Comparison of ENCODE assay signal across 24 cellular contexts in genomic region chr2:178644919-178645318, GRCh38.
DNase-seq lines count a peak whose midpoint lies in the region; ATAC-seq, FAIRE-seq and TF ChIP-seq lines count a peak whose summit lies in the region.
"Had no signal": no experiment of that assay in that cellular context is flagged by ENCODE, and none has a peak within 500 bp of the region (broad histone marks: within the 10 kb centered on the region; RNA-seq: fewer than 3 reads in every experiment).

No MANE protein-coding gene starts in this region.

- H2AFZ ChIP-seq in HepG2 (ENCODE audit: low read length), result no peak overlapping the region

- no peak for TF ChIP-seq CTCF in cardiac muscle cell (IDR thresholded peaks at IDR 0.05; ENCODE audit: low read depth, low read length)
- no peak for TF ChIP-seq CTCF in HepG2 (CRISPR knock-in tag; IDR thresholded peaks at IDR 0.05)
- TF ChIP-seq CTCF in right lobe of liver (IDR thresholded peaks at IDR 0.05), result no peak
- TF ChIP-seq CTCF in psoas muscle (IDR thresholded peaks at IDR 0.05), result no peak

- peaks cover 25% of the 10 kb centered on the region for H3K4me1 ChIP-seq in cardiac muscle cell (ENCODE audit: low read depth)
- H3K4me1 ChIP-seq in HepG2 (ENCODE audit: insufficient read depth, low read length), result no peaks in the 10 kb centered on the region
- no peaks in the 10 kb centered on the region for H3K4me1 ChIP-seq in right lobe of liver
- H3K4me1 ChIP-seq in psoas muscle, result peaks cover 23% of the 10 kb centered on the region
- H3K4me1 ChIP-seq: A549; BLaER1 treated with 17β-estradiol and CSF1 and Interleukin-3, amounts not matched to agents 10 nM and 100 nM had no signal

- H3K4me3 ChIP-seq in cardiac muscle cell, result no peak overlapping the region
- H3K4me3 ChIP-seq in HepG2 (replicated peaks in 1 of 3; ENCODE audit: insufficient read depth in 1 of 3, low read depth in 2 of 3, low read length in 3 of 3), result no peak overlapping the region
- H3K4me3 ChIP-seq in right lobe of liver, result no peak overlapping the region
- no peak overlapping the region for H3K4me3 ChIP-seq in psoas muscle
- H3K4me3 ChIP-seq: A549; BLaER1 treated with 17β-estradiol and CSF1 and Interleukin-3, amounts not matched to agents 10 nM and 100 nM; GM12878 had no signal

- ATAC-seq in Right ventricle myocardium inferior, result no peak
- ATAC-seq in HepG2, result no peak
- no peak for ATAC-seq in right lobe of liver
- peak in 2 of 4 donors; percentile 12 to 15 for ATAC-seq in psoas muscle
- ATAC-seq: A549; CD8-positive, alpha-beta T cell; GM12878 had no signal

- TF ChIP-seq EP300 in HepG2 (IDR thresholded peaks at IDR 0.05; ENCODE audit: low read depth in 2 of 2, low read length in 2 of 2), result no peak
- no peak for TF ChIP-seq EP300 in HepG2 (CRISPR knock-in tag; IDR thresholded peaks at IDR 0.05; ENCODE audit: borderline replicate concordance)

- no peak overlapping the region for H3K4me2 ChIP-seq in HepG2 (ENCODE audit: low read depth, low read length)
- H3K4me2 ChIP-seq: A549; BLaER1 treated with 17β-estradiol and CSF1 and Interleukin-3, amounts not matched to agents 10 nM and 100 nM had no signal

- CTCF ChIA-PET in HepG2 (lab: Yijun Ruan, JAX; ENCODE audit: low intra/inter-chr PET ratio, low total read pairs), result no interaction called here

- DNase-seq in cardiac muscle cell (ENCODE audit: low read depth in 1 of 2, low spot score in 1 of 2), result no peak
- DNase-seq in Right ventricle myocardium inferior (ENCODE audit: missing footprints), result no peak
- no peak for DNase-seq in HepG2 (ENCODE audit: low spot score)
- no peak for DNase-seq in right lobe of liver
- no peak for DNase-seq in psoas muscle
- DNase-seq in NCI-H2227 treated with DMSO at 0.1 percent for 48 hours (lab: John Stamatoyannopoulos, UW), result no peak
- DNase-seq: AML-193; CD4-positive, alpha-beta T cell; CD8-positive, alpha-beta T cell; COR-L47; DMS 273 treated with DMSO at 0.1 percent for 48 hours; DMS153; DMS53; DMS79; DND-41; EL; GDM1 had no signal

- H3K27ac ChIP-seq in cardiac muscle cell, result peak overlapping the region; percentile 92
- no peak overlapping the region for H3K27ac ChIP-seq in HepG2 (ENCODE audit: extremely low read length, insufficient read depth, low read length)
- H3K27ac ChIP-seq in right lobe of liver, result no peak overlapping the region
- H3K27ac ChIP-seq in psoas muscle, result peak overlapping the region; percentile 53
- H3K27ac ChIP-seq: 22Rv1; A549; BLaER1 treated with 17β-estradiol and CSF1 and Interleukin-3, amounts not matched to agents 10 nM and 100 nM; C4-2B had no signal

- no TSS peak for BruUV-seq in HepG2 (replicated peaks; lab: Mats Ljungman, UMichigan)

- WGBS in HepG2 (ENCODE audit: low lambda C conversion rate), result 36% methylated on average over 1 of the region's 1 CpG
- WGBS in right lobe of liver (ENCODE audit: insufficient coverage, low coverage, low lambda C conversion rate, missing lambda C conversion rate), result 46% methylated on average over 1 of the region's 1 CpG
- WGBS in psoas muscle, 3 donors, result 38 to 80% (median 42%) methylated on average over 1 of the region's 1 CpG

- FAIRE-seq in HepG2 (lab: Jason Lieb, UNC), result no peak
- FAIRE-seq: A549, GM12878, GM12892, GM18507 had no signal

- H3K9me3 ChIP-seq in cardiac muscle cell (ENCODE audit: low read depth) (no peaks in the 10 kb centered on the region), HepG2 (ENCODE audit: low read length) (no peaks in the 10 kb centered on the region), right lobe of liver (no peaks in the 10 kb centered on the region), psoas muscle (no peaks in the 10 kb centered on the region)
- H3K9me3 ChIP-seq: A549; BLaER1 treated with 17β-estradiol and CSF1 and Interleukin-3, amounts not matched to agents 10 nM and 100 nM had no signal

- in situ Hi-C loops in HepG2 (cut with HindIII; ENCODE audit: extremely low pct_ligation_motif_present, low pct_unique_long_range_greater_than_20kb), result no loop called here

- intact Hi-C loops in Right ventricle myocardium inferior (cut with DNase I), result no loop called here
- intact Hi-C loops in HepG2 (cut with micrococcal nuclease; ENCODE audit: unreplicated experiment), result no loop called here
- intact Hi-C loops in right lobe of liver (cut with DNase I), result no loop called here
- intact Hi-C loops in psoas muscle (cut with DNase I), result no loop called here

- no peaks in the 10 kb centered on the region for H4K20me1 ChIP-seq in HepG2 (ENCODE audit: insufficient read depth, low read length)
- H4K20me1 ChIP-seq: BLaER1 treated with 17β-estradiol and CSF1 and Interleukin-3, amounts not matched to agents 10 nM and 100 nM had no signal

- no peak for TF ChIP-seq POLR2A in HepG2 (IDR thresholded peaks at IDR 0.05; ENCODE audit: insufficient read depth in 1 of 2, low read depth in 2 of 2, low read length in 2 of 2)
- no peak for TF ChIP-seq POLR2A in right lobe of liver (IDR thresholded peaks at IDR 0.05)

- H3K9ac ChIP-seq in HepG2 (ENCODE audit: insufficient read depth, low read depth, low read length), result no peak overlapping the region
- H3K9ac ChIP-seq: BLaER1 treated with 17β-estradiol and CSF1 and Interleukin-3, amounts not matched to agents 10 nM and 100 nM had no signal

- peaks cover 99% of the 10 kb centered on the region for H3K36me3 ChIP-seq in cardiac muscle cell
- H3K36me3 ChIP-seq in HepG2 (replicated peaks in 1 of 2; ENCODE audit: control insufficient read depth in 1 of 2, insufficient read depth in 2 of 2, low read length in 2 of 2), result no peaks in the 10 kb centered on the region
- no peaks in the 10 kb centered on the region for H3K36me3 ChIP-seq in right lobe of liver
- H3K36me3 ChIP-seq in psoas muscle (ENCODE audit: insufficient read depth in 1 of 2, low read depth in 1 of 2), result peaks cover 3 to 100% of the 10 kb centered on the region in 2 donors
- H3K36me3 ChIP-seq: BLaER1 treated with 17β-estradiol and CSF1 and Interleukin-3, amounts not matched to agents 10 nM and 100 nM had no signal

- H3K27me3 ChIP-seq in cardiac muscle cell (no peaks in the 10 kb centered on the region), HepG2 (ENCODE audit: control insufficient read depth in 1 of 2, insufficient read depth in 2 of 2, low read length in 2 of 2) (no peaks in the 10 kb centered on the region), right lobe of liver (no peaks in the 10 kb centered on the region), psoas muscle (ENCODE audit: insufficient read depth in 3 of 3, low read length in 2 of 3) (no peaks in the 10 kb centered on the region)
- H3K27me3 ChIP-seq: BLaER1 treated with 17β-estradiol and CSF1 and Interleukin-3, amounts not matched to agents 10 nM and 100 nM had no signal

- no peak for TF ChIP-seq RAD21 in HepG2 (CRISPR knock-in tag; IDR thresholded peaks at IDR 0.05)

- H3K79me2 ChIP-seq in HepG2 (ENCODE audit: insufficient read depth, low read length), result no peaks in the 10 kb centered on the region

- POLR2A ChIA-PET in HepG2 (lab: Yijun Ruan, JAX), result no interaction called here

TF ChIP-seq in HepG2, 621 proteins besides CTCF, POLR2A, EP300 and RAD21:
- TF ChIP-seq CREB1 (IDR thresholded peaks at IDR 0.05) (peak; percentile 93), CREB1 (CRISPR knock-in tag; IDR thresholded peaks at IDR 0.05) (no peak), MTA3 (CRISPR knock-in tag; IDR thresholded peaks at IDR 0.05) (no peak), NR2F2 (IDR thresholded peaks at IDR 0.05; ENCODE audit: borderline replicate concordance, low read depth) (no peak), ATF7 (IDR thresholded peaks at IDR 0.05) (peak; percentile 83), ATF7 (CRISPR knock-in tag; IDR thresholded peaks at IDR 0.05) (no peak)

Comparison
In these comparisons a context has a peak if more than half of its experiments do, and no peak if none do; other contexts are left out.
1. H3K27ac ChIP-seq: peak in cardiac muscle cell (single experiment) and psoas muscle (single experiment); none in HepG2 (single experiment) and right lobe of liver (0 of 3).